Comparison of ENCODE assay signal across 8 cellular contexts in the genomic region with DNA sequence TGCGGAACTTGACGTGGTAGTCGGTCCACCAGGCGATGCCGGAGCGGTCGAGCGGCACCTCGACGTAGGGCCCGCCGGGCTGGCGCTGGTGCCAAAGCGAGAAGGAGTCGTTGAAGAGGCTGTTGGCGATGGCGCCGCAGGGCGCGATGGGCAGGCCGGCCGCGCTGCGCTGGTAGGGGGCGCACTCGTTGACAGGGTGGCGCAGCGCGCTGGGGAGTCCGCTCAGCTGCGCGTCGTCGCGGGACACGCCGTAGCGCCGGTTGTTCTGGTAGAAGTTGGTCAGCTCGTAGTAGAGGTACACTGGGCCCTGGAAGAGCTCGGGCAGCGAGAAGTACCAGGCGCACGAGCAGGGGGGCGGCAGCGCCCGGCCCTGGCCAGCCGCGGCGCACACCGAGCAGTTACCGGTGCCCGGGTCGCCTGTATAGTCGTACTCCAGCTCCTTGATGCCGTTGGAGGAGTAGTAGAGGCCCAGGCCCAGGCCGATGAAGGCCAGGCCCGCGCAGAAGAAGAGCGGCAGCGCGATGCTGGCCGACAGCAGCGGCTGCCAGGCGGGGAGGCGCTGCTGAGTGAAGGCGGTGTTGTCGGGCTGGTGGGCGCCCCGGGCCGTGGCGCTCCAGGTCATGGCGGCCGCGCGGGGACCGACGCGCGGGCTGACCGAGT. TPM values are rescaled to one million over a fixed set of nuclear protein-coding genes. Genes with fewer than 3 reads are reported as not detected.
A peak's percentile ranks its signal among the peaks of the same experiment; 100 is the strongest.
DNase-seq lines count a peak whose midpoint lies in the region; ATAC-seq lines count a peak whose summit lies in the region.

No MANE protein-coding gene starts in this region.

- no peaks in the 10 kb centered on the region for H3K9me3 Mint-ChIP-seq in central memory CD8-positive, alpha-beta T cell

- H3K27me3 Mint-ChIP-seq in central memory CD8-positive, alpha-beta T cell, result no peaks in the 10 kb centered on the region

- H3K4me1 Mint-ChIP-seq in central memory CD8-positive, alpha-beta T cell, result peaks cover 32% of the 10 kb centered on the region

- H3K4me3 Mint-ChIP-seq in central memory CD8-positive, alpha-beta T cell, result peak overlapping the region; percentile 89

- in situ Hi-C loops in ACHN (cut with HindIII; ENCODE audit: low pct_ligation_motif_present, low pct_unique_long_range_greater_than_20kb, low sequenced_read_pairs), result no loop called here

- peak overlapping the region; percentile 94 for H3K27ac Mint-ChIP-seq in central memory CD8-positive, alpha-beta T cell (ENCODE audit: low read depth)

- ATAC-seq in HG02938 (IDR thresholded peaks at IDR 0.05; ENCODE audit: unreplicated experiment) (peak; percentile 37), left lobe of liver (peak; percentile 84)
- ATAC-seq in central memory CD8-positive, alpha-beta T cell (replicated peaks; ENCODE audit: extremely low read depth, poor library complexity, severe bottlenecking), result peak; percentile 79

- DNase-seq in ACHN (peak; percentile 68), left lobe of liver (ENCODE audit: low spot score) (peak; percentile 80), hippocampal formation (lab: John Stamatoyannopoulos, UW) (no peak), NCI-H1694 treated with DMSO at 0.1 percent for 48 hours (lab: John Stamatoyannopoulos, UW) (no peak)
- peak; percentile 81 for DNase-seq in activated CD4-positive, CD25-positive, alpha-beta regulatory T cell treated with anti-CD3 and anti-CD28 coated beads, Interleukin-2, amount 50 U/mL, for 72 hours
- peak; percentile 68 to 72 for DNase-seq in central memory CD8-positive, alpha-beta T cell (ENCODE audit: low spot score in 2 of 2)
- DNase-seq in stimulated activated CD4-positive, alpha-beta T cell treated with anti-CD3 and anti-CD28 coated beads, Interleukin-2, amount 100 ng/mL, for 48 hours, result peak; percentile 74

- H3K36me3 Mint-ChIP-seq in central memory CD8-positive, alpha-beta T cell (ENCODE audit: insufficient read depth), result peaks cover 6% of the 10 kb centered on the region

RNA-seq across cellular contexts. Expression of a gene that starts 0.5 kb away (rescaled TPM):
- 10.5 TPM for total RNA-seq in left lobe of liver

RNA-seq across cellular contexts. Expression of a gene that starts 40.7 kb away (rescaled TPM):
- 6.4 TPM for total RNA-seq in left lobe of liver

Comparison
In these comparisons a context has a peak if more than half of its experiments do, and no peak if none do; other contexts are left out.
1. DNase-seq: peak in ACHN (single experiment), activated CD4-positive, CD25-positive, alpha-beta regulatory T cell treated with anti-CD3 and anti-CD28 coated beads, Interleukin-2, amount 50 U/mL, for 72 hours (single experiment), central memory CD8-positive, alpha-beta T cell (2 of 2), left lobe of liver (single experiment) and stimulated activated CD4-positive, alpha-beta T cell treated with anti-CD3 and anti-CD28 coated beads, Interleukin-2, amount 100 ng/mL, for 48 hours (2 of 2); none in hippocampal formation (0 of 2) and NCI-H1694 treated with DMSO at 0.1 percent for 48 hours (single experiment).
2. Peak in every context shown above with its lines, with median percentiles within 50 percentile points of each other: ATAC-seq.